Comparison of ENCODE assay signal across 9 cellular contexts in genomic region chr10:22259280-22259679, GRCh38. TPM values are rescaled to one million over a fixed set of nuclear protein-coding genes. Genes with fewer than 3 reads are reported as not detected.
A peak's percentile ranks its signal among the peaks of the same experiment; 100 is the strongest.
DNase-seq lines count a peak whose midpoint lies in the region; ATAC-seq and TF ChIP-seq lines count a peak whose summit lies in the region.
"Had no signal": no experiment of that assay in that cellular context is flagged by ENCODE, and none has a peak within 500 bp of the region (broad histone marks: within the 10 kb centered on the region; RNA-seq: fewer than 3 reads in every experiment).

No MANE protein-coding gene starts in this region.

- intact Hi-C loops in activated T-helper 2 cell treated with anti-CD3 and anti-CD28 coated beads, Interferon-gamma antibody, Interleukin-2, Interleukin-4, amounts not matched to agents 10 μg/mL and 5 μg/mL and 100 μg/mL, durations not matched to agents 14 hours and 24 hours and 36 hours (cut with micrococcal nuclease), result no loop called here
- intact Hi-C loops in left cardiac atrium (cut with DNase I), result loop anchor here (10.0 kb wide), 2 partner anchors 56 to 176 kb away; partner anchors contain the start of gene COMMD3 (in 1 of the 2)

- TF ChIP-seq CTCF in AG10803 (conservative IDR thresholded peaks at IDR 0.05; ENCODE audit: low read length) (peak; percentile 10; the same call in 1 of the 2 replicates), GM12873 (IDR thresholded peaks at IDR 0.05; ENCODE audit: insufficient read depth, low read depth, low read length, missing control alignments) (peak; percentile 28)

- H3K4me1 Mint-ChIP-seq in activated T-helper 2 cell treated with anti-CD3 and anti-CD28 coated beads, Interferon-gamma antibody, Interleukin-2, Interleukin-4, amounts not matched to agents 10 μg/mL and 5 μg/mL and 100 μg/mL, durations not matched to agents 14 hours and 24 hours and 36 hours (ENCODE audit: low read depth), result peaks cover 3% of the 10 kb centered on the region

- H3K27ac Mint-ChIP-seq in activated T-helper 2 cell treated with anti-CD3 and anti-CD28 coated beads, Interferon-gamma antibody, Interleukin-2, Interleukin-4, amounts not matched to agents 10 μg/mL and 5 μg/mL and 100 μg/mL, durations not matched to agents 14 hours and 24 hours and 36 hours, result no peak overlapping the region

- H3K9me3 Mint-ChIP-seq in activated T-helper 2 cell treated with anti-CD3 and anti-CD28 coated beads, Interferon-gamma antibody, Interleukin-2, Interleukin-4, amounts not matched to agents 10 μg/mL and 5 μg/mL and 100 μg/mL, durations not matched to agents 14 hours and 24 hours and 36 hours, result no peaks in the 10 kb centered on the region

- ATAC-seq in left cardiac atrium, result no peak

- no peak overlapping the region for H3K4me3 ChIP-seq in AG10803 (ENCODE audit: low read length)

- H3K36me3 Mint-ChIP-seq in activated T-helper 2 cell treated with anti-CD3 and anti-CD28 coated beads, Interferon-gamma antibody, Interleukin-2, Interleukin-4, amounts not matched to agents 10 μg/mL and 5 μg/mL and 100 μg/mL, durations not matched to agents 14 hours and 24 hours and 36 hours (ENCODE audit: low read depth), result no peaks in the 10 kb centered on the region

- H3K27me3 Mint-ChIP-seq in activated T-helper 2 cell treated with anti-CD3 and anti-CD28 coated beads, Interferon-gamma antibody, Interleukin-2, Interleukin-4, amounts not matched to agents 10 μg/mL and 5 μg/mL and 100 μg/mL, durations not matched to agents 14 hours and 24 hours and 36 hours (ENCODE audit: low read depth), result peaks cover 39% of the 10 kb centered on the region

- DNase-seq in AG10803 (ENCODE audit: low read depth) (peak; percentile 6), NAMALWA (ENCODE audit: low spot score) (peak; percentile 34), left cardiac atrium (no peak), superior temporal gyrus (ENCODE audit: extremely low spot score) (no peak), NCI-H1417 treated with DMSO at 0.1 percent for 48 hours (lab: John Stamatoyannopoulos, UW) (no peak)
- peak; percentile 4 for DNase-seq in central memory CD4-positive, alpha-beta T cell
- DNase-seq in activated T-helper 2 cell treated with anti-CD3 and anti-CD28 coated beads, Interferon-gamma antibody, Interleukin-2, Interleukin-4, amounts not matched to agents 10 μg/mL and 5 μg/mL and 100 μg/mL, durations not matched to agents 14 hours and 24 hours and 36 hours (ENCODE audit: low spot score), result no peak
- DNase-seq: DND-41 had no signal

- H3K4me3 Mint-ChIP-seq in activated T-helper 2 cell treated with anti-CD3 and anti-CD28 coated beads, Interferon-gamma antibody, Interleukin-2, Interleukin-4, amounts not matched to agents 10 μg/mL and 5 μg/mL and 100 μg/mL, durations not matched to agents 14 hours and 24 hours and 36 hours (ENCODE audit: low read depth), result no peak overlapping the region

RNA-seq across cellular contexts. Expression of gene EBLN1, which starts 41.5 kb away (rescaled TPM):
- total RNA-seq in activated T-helper 2 cell treated with anti-CD3 and anti-CD28 coated beads, Interferon-gamma antibody, Interleukin-2, Interleukin-4, amounts not matched to agents 10 μg/mL and 5 μg/mL and 100 μg/mL, durations not matched to agents 14 hours and 24 hours and 36 hours, result not detected in 2 replicates
- total RNA-seq in left cardiac atrium, result not detected

RNA-seq across cellular contexts. Expression of gene COMMD3, which starts 56.9 kb away (rescaled TPM):
- 92.1 and 105 TPM in 2 replicates for total RNA-seq in activated T-helper 2 cell treated with anti-CD3 and anti-CD28 coated beads, Interferon-gamma antibody, Interleukin-2, Interleukin-4, amounts not matched to agents 10 μg/mL and 5 μg/mL and 100 μg/mL, durations not matched to agents 14 hours and 24 hours and 36 hours
- total RNA-seq in left cardiac atrium, result 10 to 100 TPM; 73.5 to 74.8 TPM

Comparison
In these comparisons a context has a peak if more than half of its experiments do, and no peak if none do; other contexts are left out.
1. DNase-seq: peak in AG10803 (single experiment), NAMALWA (single experiment) and central memory CD4-positive, alpha-beta T cell (single experiment); none in activated T-helper 2 cell treated with anti-CD3 and anti-CD28 coated beads, Interferon-gamma antibody, Interleukin-2, Interleukin-4, amounts not matched to agents 10 μg/mL and 5 μg/mL and 100 μg/mL, durations not matched to agents 14 hours and 24 hours and 36 hours (single experiment), left cardiac atrium (single experiment), superior temporal gyrus (single experiment) and NCI-H1417 treated with DMSO at 0.1 percent for 48 hours (single experiment).